12 cellular contexts compared by ENCODE assay signal in the genomic region with DNA sequence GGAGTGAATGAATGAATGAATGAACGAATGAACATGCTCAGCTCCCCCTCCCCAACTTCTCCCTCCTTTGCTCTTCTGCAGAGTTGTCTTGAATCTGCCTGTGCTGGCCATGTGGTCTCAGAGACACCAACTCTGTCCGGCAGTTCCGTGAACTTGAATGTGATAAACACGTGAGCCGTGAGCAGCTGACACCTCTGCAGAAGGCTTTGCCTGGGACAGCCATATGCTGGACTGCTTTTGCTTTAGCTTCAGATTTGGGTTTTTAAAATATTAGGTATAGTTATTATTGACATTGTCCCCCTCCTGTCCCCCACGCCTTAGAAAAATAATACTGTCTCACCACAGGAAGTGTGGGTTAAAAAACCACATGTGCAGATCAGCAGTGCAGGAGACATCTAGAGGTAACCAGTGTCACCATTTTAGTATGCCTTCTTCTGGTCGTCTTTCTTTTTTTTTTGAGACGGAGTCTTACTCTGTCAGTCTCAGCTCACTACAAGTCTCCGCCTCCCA.
DNase-seq lines count a peak whose midpoint lies in the region; ATAC-seq and TF ChIP-seq lines count a peak whose summit lies in the region.
"Had no signal": no experiment of that assay in that cellular context is flagged by ENCODE, and none has a peak within 500 bp of the region (broad histone marks: within the 10 kb centered on the region; RNA-seq: fewer than 3 reads in every experiment).

No MANE protein-coding gene starts in this region.

- peak overlapping the region; percentile 81 for H3K27ac Mint-ChIP-seq in memory B cell

- peaks cover 16% of the 10 kb centered on the region for H3K4me1 Mint-ChIP-seq in memory B cell

- H3K4me1 ChIP-seq in DOHH2 (ENCODE audit: control insufficient read depth, low read length) (peaks cover 14% of the 10 kb centered on the region), MM.1S (ENCODE audit: low read length) (no peaks in the 10 kb centered on the region)

- H3K36me3 ChIP-seq in DOHH2 (ENCODE audit: control insufficient read depth, low read length), result peaks cover 33% of the 10 kb centered on the region
- no peaks in the 10 kb centered on the region for H3K36me3 ChIP-seq in MM.1S (replicated peaks; ENCODE audit: insufficient read depth, low read length)

- H3K4me3 ChIP-seq in DOHH2 (ENCODE audit: low read length) (no peak overlapping the region), MM.1S (ENCODE audit: low read length) (no peak overlapping the region)
- H3K4me3 ChIP-seq: vagina had no signal

- H3K9ac ChIP-seq in MM.1S (ENCODE audit: low read length), result no peak overlapping the region

- no peaks in the 10 kb centered on the region for H3K79me2 ChIP-seq in DOHH2 (ENCODE audit: control insufficient read depth, low read length)
- H3K79me2 ChIP-seq in MM.1S (ENCODE audit: low read length), result no peaks in the 10 kb centered on the region

- no peaks in the 10 kb centered on the region for H3K9me3 Mint-ChIP-seq in memory B cell

- H3K9me3 ChIP-seq in DOHH2 (ENCODE audit: control insufficient read depth, insufficient read depth, low read length) (no peaks in the 10 kb centered on the region), MM.1S (replicated peaks; ENCODE audit: insufficient read depth, low read length) (no peaks in the 10 kb centered on the region)
- H3K9me3 ChIP-seq: vagina had no signal

- H3K4me2 ChIP-seq in DOHH2 (ENCODE audit: low read length) (no peak overlapping the region), MM.1S (ENCODE audit: low read depth, low read length) (no peak overlapping the region)

- no peaks in the 10 kb centered on the region for H3F3A ChIP-seq in DOHH2 (ENCODE audit: control insufficient read depth, insufficient read depth)
- no peaks in the 10 kb centered on the region for H3F3A ChIP-seq in MM.1S (ENCODE audit: insufficient read depth, low read length)

- H2AFZ ChIP-seq in MM.1S (ENCODE audit: low read length), result no peak overlapping the region

- DNase-seq in activated CD4-positive, CD25-positive, alpha-beta regulatory T cell treated with anti-CD3 and anti-CD28 coated beads, Interleukin-2, amount 50 U/mL, for 72 hours, result peak; percentile 35
- no peak for DNase-seq in memory B cell (ENCODE audit: low spot score in 2 of 2)
- DNase-seq in MM.1S, result no peak
- DNase-seq in 8988T, result no peak
- DNase-seq in NCI-H82 treated with DMSO at 0.1 percent for 48 hours (lab: John Stamatoyannopoulos, UW; ENCODE audit: unreplicated experiment), result no peak
- DNase-seq: hippocampal formation, NCI-H1694 treated with DMSO at 0.1 percent for 48 hours, retina, WERI-Rb-1 had no signal

- no peaks in the 10 kb centered on the region for H3K27me3 ChIP-seq in DOHH2 (ENCODE audit: control insufficient read depth, low read length)
- H3K27me3 ChIP-seq in MM.1S (replicated peaks; ENCODE audit: insufficient read depth, low read length), result no peaks in the 10 kb centered on the region
- H3K27me3 ChIP-seq: vagina had no signal

- H4K20me1 ChIP-seq in DOHH2 (ENCODE audit: control insufficient read depth, insufficient read depth, low read depth, low read length), result no peaks in the 10 kb centered on the region
- H4K20me1 ChIP-seq in MM.1S (ENCODE audit: insufficient read depth, low read length), result no peaks in the 10 kb centered on the region

- no peak overlapping the region for H3K4me3 Mint-ChIP-seq in memory B cell

- H3K27ac ChIP-seq in DOHH2 (ENCODE audit: low read depth, low read length) (no peak overlapping the region), MM.1S (ENCODE audit: low read length) (no peak overlapping the region)
- H3K27ac ChIP-seq: vagina, WERI-Rb-1 had no signal

- H3K9me2 ChIP-seq in DOHH2 (replicated peaks; ENCODE audit: control insufficient read depth, low read length) (no peaks in the 10 kb centered on the region), MM.1S (replicated peaks; ENCODE audit: insufficient read depth, low read length) (no peaks in the 10 kb centered on the region)

- peak; percentile 52 for ATAC-seq in HG02885 (IDR thresholded peaks at IDR 0.05; ENCODE audit: poor library complexity, unreplicated experiment)
- peak; percentile 77 for ATAC-seq in memory B cell (ENCODE audit: low read depth)

- TF ChIP-seq CTCF in DOHH2 (IDR thresholded peaks at IDR 0.05; ENCODE audit: low read depth, low read length, poor library complexity, severe bottlenecking) (peak; percentile 13), MM.1S (IDR thresholded peaks at IDR 0.05; ENCODE audit: low read length) (no peak)

- H3K36me3 Mint-ChIP-seq in memory B cell, result peaks cover 15% of the 10 kb centered on the region

- no peaks in the 10 kb centered on the region for H3K27me3 Mint-ChIP-seq in memory B cell
